In genomic region chr21:26686278-26686677, GRCh38 we compare ENCODE assay signal across 8 cellular contexts.
DNase-seq lines count a peak whose midpoint lies in the region; ATAC-seq and TF ChIP-seq lines count a peak whose summit lies in the region.

No MANE protein-coding gene starts in this region.

- H3K4me1 Mint-ChIP-seq in naive B cell = peaks cover 5 to 9% (median 5%) of the 10 kb centered on the region in 3 donors

- no peaks in the 10 kb centered on the region for H3K9me3 ChIP-seq in A673 (ENCODE audit: low read depth, low read length, poor library complexity, severe bottlenecking)
- peaks cover 0 to 18% of the 10 kb centered on the region in 2 donors for H3K9me3 ChIP-seq in left lung
- H3K9me3 ChIP-seq in ascending aorta = peaks cover 0 to 6% of the 10 kb centered on the region in 2 donors

- TF ChIP-seq CTCF in A673 (conservative IDR thresholded peaks at IDR 0.05; ENCODE audit: low read depth, low read length) (no peak), left lung (IDR thresholded peaks at IDR 0.05) (no peak), ascending aorta (IDR thresholded peaks at IDR 0.05) (no peak)

- POLR2A ChIA-PET in A673 (lab: Charles Lee; ENCODE audit: low non-redundant PET) = no interaction called here

- H3K4me1 ChIP-seq in A673 (ENCODE audit: insufficient read depth, low read length, poor library complexity, severe bottlenecking) = no peaks in the 10 kb centered on the region
- no peaks in the 10 kb centered on the region for H3K4me1 ChIP-seq in left lung
- H3K4me1 ChIP-seq in ascending aorta = no peaks in the 10 kb centered on the region

- H3K27ac Mint-ChIP-seq in naive B cell = peak overlapping the region in 2 of 6 donors; percentile 30 to 81

- H3K27ac ChIP-seq in A673 (ENCODE audit: low read depth, low read length, poor library complexity, severe bottlenecking) (no peak overlapping the region), left lung (no peak overlapping the region), ascending aorta (no peak overlapping the region)

- peaks cover 8 to 35% (median 12%) of the 10 kb centered on the region in 7 donors for H3K9me3 Mint-ChIP-seq in naive B cell

- DNase-seq in A673 (ENCODE audit: low spot score) (peak; percentile 58), HT1080 (ENCODE audit: low read depth) (peak; percentile 77), naive B cell (peak; percentile 39), left lung (no peak), GDM1 (lab: John Stamatoyannopoulos, UW) (no peak), ascending aorta (ENCODE audit: low spot score in 2 of 2) (no peak)
- peak; percentile 21 for DNase-seq in activated CD4-positive, alpha-beta T cell treated with anti-CD3 and anti-CD28 coated beads for 48 hours

- peak; percentile 77 for ATAC-seq in GM18519 (IDR thresholded peaks at IDR 0.05; ENCODE audit: low FRiP score, unreplicated experiment)
- peak; percentile 96 to 97 for ATAC-seq in naive B cell (ENCODE audit: low read depth in 2 of 2)
- ATAC-seq in left lung = no peak

- H3K27me3 ChIP-seq in A673 (replicated peaks; ENCODE audit: insufficient read depth, low read depth, low read length, poor library complexity) (no peaks in the 10 kb centered on the region), left lung (no peaks in the 10 kb centered on the region), ascending aorta (no peaks in the 10 kb centered on the region)

- H3K27me3 Mint-ChIP-seq in naive B cell = peaks cover 10 to 12% (median 10%) of the 10 kb centered on the region in 3 donors

- CTCF ChIA-PET in A673 (lab: Charles Lee) = interaction anchor here (0.6 kb wide), 1 partner anchor 32 kb away, joined by 4 read pairs; no protein-coding TSS in a partner anchor

- no TSS peak for BruUV-seq in A673 (replicated peaks; lab: Mats Ljungman, UMichigan)

- H3K36me3 Mint-ChIP-seq in naive B cell = peaks cover 0 to 13% of the 10 kb centered on the region in 2 donors

- intact Hi-C loops in A673 (cut with micrococcal nuclease; ENCODE audit: unreplicated experiment) = no loop called here
- intact Hi-C loops in left lung (cut with DNase I) = no loop called here
- intact Hi-C loops in ascending aorta (cut with DNase I) = no loop called here

- peak overlapping the region in 5 of 8 donors; percentile 23 to 59 (median 57) for H3K4me3 Mint-ChIP-seq in naive B cell

- no peaks in the 10 kb centered on the region for H3K36me3 ChIP-seq in A673 (ENCODE audit: insufficient read depth, low read length, poor library complexity, severe bottlenecking)
- no peaks in the 10 kb centered on the region for H3K36me3 ChIP-seq in left lung
- no peaks in the 10 kb centered on the region for H3K36me3 ChIP-seq in ascending aorta

- H3K4me3 ChIP-seq in A673 (ENCODE audit: low read depth, low read length, poor library complexity, severe bottlenecking) = no peak overlapping the region
- H3K4me3 ChIP-seq in left lung = no peak overlapping the region
- no peak overlapping the region for H3K4me3 ChIP-seq in ascending aorta

Comparison
In these comparisons a context has a peak if more than half of its experiments do, and no peak if none do; other contexts are left out.
1. DNase-seq: peak in A673 (single experiment), HT1080 (single experiment), activated CD4-positive, alpha-beta T cell treated with anti-CD3 and anti-CD28 coated beads for 48 hours (single experiment) and naive B cell (single experiment); none in left lung (0 of 2), GDM1 (single experiment) and ascending aorta (0 of 2).